Comparison of ENCODE assay signal across 13 cellular contexts in the genomic region with DNA sequence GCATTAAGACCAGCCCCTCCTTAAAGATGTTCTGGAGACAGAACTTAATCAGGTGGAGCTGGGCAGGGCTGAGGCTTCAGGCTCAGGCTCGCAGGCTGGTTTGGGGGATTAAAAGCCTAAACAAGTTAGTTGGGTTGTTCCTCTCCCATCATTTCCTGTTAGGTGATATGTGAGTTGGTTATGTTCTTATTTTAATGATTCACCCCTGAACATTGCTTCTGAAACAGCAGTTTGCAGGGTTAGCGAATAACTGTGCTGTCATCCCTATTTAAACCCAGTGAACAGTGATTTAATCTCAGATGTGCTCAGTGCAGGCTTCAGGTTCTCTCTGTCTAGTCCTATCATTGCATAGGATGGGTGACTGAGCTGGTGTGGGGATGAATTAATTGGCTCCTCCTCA. TPM values are rescaled to one million over a fixed set of nuclear protein-coding genes. Genes with fewer than 3 reads are reported as not detected.
A peak's percentile ranks its signal among the peaks of the same experiment; 100 is the strongest.
DNase-seq lines count a peak whose midpoint lies in the region; ATAC-seq and TF ChIP-seq lines count a peak whose summit lies in the region.
"Had no signal": no experiment of that assay in that cellular context is flagged by ENCODE, and none has a peak within 500 bp of the region (broad histone marks: within the 10 kb centered on the region; RNA-seq: fewer than 3 reads in every experiment).

No MANE protein-coding gene starts in this region.

- H3K36me3 Mint-ChIP-seq in activated naive CD4-positive, alpha-beta T cell treated with anti-CD3 and anti-CD28 coated beads, Interleukin-2, amount 50 U/mL, for 72 hours = no peaks in the 10 kb centered on the region
- H3K36me3 Mint-ChIP-seq: naive B cell had no signal

- ATAC-seq in activated naive CD4-positive, alpha-beta T cell treated with anti-CD3 and anti-CD28 coated beads, Interleukin-2, amount 50 U/mL, for 72 hours = peak; percentile 21 to 52

- TF ChIP-seq CTCF in fibroblast of lung (conservative IDR thresholded peaks at IDR 0.05 in 1 of 2, IDR thresholded peaks at IDR 0.05 in 1 of 2; ENCODE audit: low read depth in 1 of 2, low read length in 2 of 2) (no peak), vagina (IDR thresholded peaks at IDR 0.05) (no peak), A673 (conservative IDR thresholded peaks at IDR 0.05; ENCODE audit: low read depth, low read length) (no peak)

- no peaks in the 10 kb centered on the region for H3K27me3 ChIP-seq in fibroblast of lung (ENCODE audit: control insufficient read depth, insufficient read depth, low read length)
- H3K27me3 ChIP-seq in vagina = no peaks in the 10 kb centered on the region
- H3K27me3 ChIP-seq in A673 (replicated peaks; ENCODE audit: insufficient read depth, low read depth, low read length, poor library complexity) = no peaks in the 10 kb centered on the region
- H3K27me3 ChIP-seq: uterus had no signal

- no peak overlapping the region for H3K9ac ChIP-seq in fibroblast of lung (ENCODE audit: insufficient read depth, low read length)

- intact Hi-C loops in vagina (cut with DNase I) (no loop called here), A673 (cut with micrococcal nuclease; ENCODE audit: unreplicated experiment) (loop anchor here (10.0 kb wide), 1 partner anchor 155 kb away; a partner anchor contains a TSS)

- peak overlapping the region; percentile 27 for H3K4me2 ChIP-seq in fibroblast of lung (ENCODE audit: extremely low read depth, insufficient read depth, low read length)

- H3K9me3 Mint-ChIP-seq in activated naive CD4-positive, alpha-beta T cell treated with anti-CD3 and anti-CD28 coated beads, Interleukin-2, amount 50 U/mL, for 72 hours = no peaks in the 10 kb centered on the region
- H3K9me3 Mint-ChIP-seq: naive B cell had no signal

- H3K79me2 ChIP-seq in fibroblast of lung (ENCODE audit: control insufficient read depth, insufficient read depth, low read length) = no peaks in the 10 kb centered on the region

- no peaks in the 10 kb centered on the region for H3K36me3 ChIP-seq in fibroblast of lung (ENCODE audit: control insufficient read depth, insufficient read depth, low read length)
- no peaks in the 10 kb centered on the region for H3K36me3 ChIP-seq in vagina
- no peaks in the 10 kb centered on the region for H3K36me3 ChIP-seq in A673 (ENCODE audit: insufficient read depth, low read length, poor library complexity, severe bottlenecking)
- H3K36me3 ChIP-seq: spleen, uterus had no signal

- BruUV-seq in A673 (replicated peaks; lab: Mats Ljungman, UMichigan) = no TSS peak

- H3K27ac ChIP-seq in fibroblast of lung (ENCODE audit: insufficient read depth, low read length) (no peak overlapping the region), vagina (peak overlapping the region; percentile 85), A673 (ENCODE audit: low read depth, low read length, poor library complexity, severe bottlenecking) (no peak overlapping the region)
- H3K27ac ChIP-seq: spleen, uterus had no signal

- H3K4me3 ChIP-seq in fibroblast of lung (replicated peaks in 1 of 4; ENCODE audit: control extremely low read depth in 1 of 4, insufficient read depth in 1 of 4, low read depth in 3 of 4, low read length in 4 of 4) = no peak overlapping the region
- no peak overlapping the region for H3K4me3 ChIP-seq in vagina
- H3K4me3 ChIP-seq in A673 (ENCODE audit: low read depth, low read length, poor library complexity, severe bottlenecking) = no peak overlapping the region

- H3K27ac Mint-ChIP-seq in activated naive CD4-positive, alpha-beta T cell treated with anti-CD3 and anti-CD28 coated beads, Interleukin-2, amount 50 U/mL, for 72 hours = peak overlapping the region in 1 of 2 donors; percentile 44

- no peak overlapping the region for H2AFZ ChIP-seq in fibroblast of lung (ENCODE audit: low read length)

- TF ChIP-seq POLR2A in vagina (IDR thresholded peaks at IDR 0.05) = no peak

- H3K4me1 ChIP-seq in fibroblast of lung (ENCODE audit: control insufficient read depth, extremely low read depth, insufficient read depth, low read length) = peaks cover 13% of the 10 kb centered on the region
- H3K4me1 ChIP-seq in vagina = peaks cover 23% of the 10 kb centered on the region
- peaks cover 10% of the 10 kb centered on the region for H3K4me1 ChIP-seq in A673 (ENCODE audit: insufficient read depth, low read length, poor library complexity, severe bottlenecking)

- H3K9me3 ChIP-seq in fibroblast of lung (ENCODE audit: control insufficient read depth, insufficient read depth, low read depth, low read length) (no peaks in the 10 kb centered on the region), vagina (no peaks in the 10 kb centered on the region), A673 (ENCODE audit: low read depth, low read length, poor library complexity, severe bottlenecking) (no peaks in the 10 kb centered on the region)
- H3K9me3 ChIP-seq: spleen, uterus had no signal

- H4K20me1 ChIP-seq in fibroblast of lung (ENCODE audit: control insufficient read depth, extremely low read depth, insufficient read depth, low read length) = no peaks in the 10 kb centered on the region

- CTCF ChIA-PET in A673 (lab: Charles Lee) = no interaction called here

- POLR2A ChIA-PET in A673 (lab: Charles Lee; ENCODE audit: low non-redundant PET) = no interaction called here

- no peak for DNase-seq in activated naive CD4-positive, alpha-beta T cell treated with anti-CD3 and anti-CD28 coated beads, Interleukin-2, amount 50 U/mL, for 72 hours (ENCODE audit: low spot score in 2 of 2)
- no peak for DNase-seq in activated naive CD4-positive, alpha-beta T cell treated with Interleukin-2 at 50 U/mL for 16 hours
- DNase-seq in RPMI7951 (ENCODE audit: low read depth) = peak; percentile 24
- DNase-seq in fibroblast of lung (ENCODE audit: low read depth in 2 of 2) = peak; percentile 29 to 74
- no peak for DNase-seq in vagina (ENCODE audit: extremely low spot score in 2 of 2)
- no peak for DNase-seq in stimulated activated naive CD4-positive, alpha-beta T cell treated with Interleukin-2 at 50 U/mL for 16 hours (lab: John Stamatoyannopoulos, UW)
- no peak for DNase-seq in A673 (ENCODE audit: low spot score)
- no peak for DNase-seq in NCI-H446 treated with DMSO at 0.1 percent for 48 hours (lab: John Stamatoyannopoulos, UW)
- DNase-seq: islet precursor cell, naive B cell, SIG-M5, spleen, uterus had no signal

RNA-seq across cellular contexts. Expression of a gene that starts 47.4 kb away (rescaled TPM):
- 100 to 1,000 TPM; 131 to 355 TPM for total RNA-seq in activated naive CD4-positive, alpha-beta T cell treated with anti-CD3 and anti-CD28 coated beads, Interleukin-2, amount 50 U/mL, for 72 hours
- total RNA-seq in RPMI7951 (2014; rRNA removed; shearing (Covaris generic)) = 4.8 and 9.3 TPM in 2 replicates
- 3.3 TPM in 2 replicates for total RNA-seq in fibroblast of lung
- 0.58 and 0.66 TPM in 2 replicates for polyA plus RNA-seq in fibroblast of lung
- polyA plus RNA-seq in fibroblast of lung (2012) = 0.55 and 0.65 TPM in 2 replicates
- polyA minus RNA-seq in fibroblast of lung (ENCODE audit: low replicate concordance) = 0.11 TPM in 1 of 2 replicates, not detected in the other
- total RNA-seq in vagina = 7.1 TPM
- 2.5 and 2.8 TPM in 2 replicates for total RNA-seq in A673 (2021)

Comparison
In these comparisons a context has a peak if more than half of its experiments do, and no peak if none do; other contexts are left out.
1. DNase-seq: peak in RPMI7951 (single experiment) and fibroblast of lung (2 of 2); none in activated naive CD4-positive, alpha-beta T cell treated with anti-CD3 and anti-CD28 coated beads, Interleukin-2, amount 50 U/mL, for 72 hours (0 of 2), activated naive CD4-positive, alpha-beta T cell treated with Interleukin-2 at 50 U/mL for 16 hours (single experiment), vagina (0 of 2), stimulated activated naive CD4-positive, alpha-beta T cell treated with Interleukin-2 at 50 U/mL for 16 hours (single experiment), A673 (single experiment) and NCI-H446 treated with DMSO at 0.1 percent for 48 hours (single experiment).
2. RNA of a gene that starts 47.4 kb away (total RNA-seq): 131 to 355 TPM in activated naive CD4-positive, alpha-beta T cell treated with anti-CD3 and anti-CD28 coated beads, Interleukin-2, amount 50 U/mL, for 72 hours; 4.8 to 9.3 TPM in RPMI7951, 7.1 TPM in vagina (single experiment), 3.3 TPM in fibroblast of lung and 2.5 to 2.8 TPM in A673; every median in the first group is over 10 times any median in the second.